ENCODE assay signal across 19 cellular contexts in the genomic region with DNA sequence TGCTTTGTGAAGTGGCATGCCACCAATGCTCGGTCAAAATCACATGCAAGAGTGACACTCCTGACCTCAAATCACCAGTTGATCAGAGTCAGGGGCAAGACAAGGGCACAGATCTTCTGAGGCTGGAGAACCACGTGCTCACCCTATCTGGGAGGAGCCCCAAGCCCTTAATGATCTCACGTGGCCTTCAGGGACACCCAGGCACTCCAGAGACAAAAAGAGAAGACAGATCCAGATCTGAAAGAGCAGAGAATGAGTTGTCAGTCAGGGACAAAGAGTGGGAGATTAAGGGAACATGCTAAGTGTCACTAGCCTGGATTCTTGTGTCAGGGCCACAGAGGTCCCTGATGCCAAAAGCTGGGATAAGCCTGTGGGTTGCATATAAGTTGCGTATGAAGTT.
DNase-seq lines count a peak whose midpoint lies in the region; ATAC-seq and TF ChIP-seq lines count a peak whose summit lies in the region.
"Had no signal": no experiment of that assay in that cellular context is flagged by ENCODE, and none has a peak within 500 bp of the region (broad histone marks: within the 10 kb centered on the region; RNA-seq: fewer than 3 reads in every experiment).

No MANE protein-coding gene starts in this region.

- ATAC-seq in activated CD8-positive, alpha-beta T cell treated with anti-CD3 and anti-CD28 coated beads, Interleukin-2, amount 10 ng/mL, durations not matched to agents 7 days and 5 days, result no peak
- no peak for ATAC-seq in activated CD8-positive, alpha-beta T cell treated with anti-CD3 and anti-CD28 coated beads for 36 hours
- ATAC-seq in heart right ventricle, result peak; percentile 60 to 86 (median 74)
- ATAC-seq in GM18505 (IDR thresholded peaks at IDR 0.05; ENCODE audit: unreplicated experiment), result no peak
- no peak for ATAC-seq in GM18519 (IDR thresholded peaks at IDR 0.05; ENCODE audit: low FRiP score, unreplicated experiment)

- H3K4me3 ChIP-seq in heart right ventricle, result no peak overlapping the region
- H3K4me3 ChIP-seq: SJCRH30 had no signal

- peaks cover 62% of the 10 kb centered on the region for H3K36me3 Mint-ChIP-seq in activated CD8-positive, alpha-beta T cell treated with anti-CD3 and anti-CD28 coated beads, Interleukin-2, amount 10 ng/mL, durations not matched to agents 7 days and 5 days (ENCODE audit: low read depth)
- no peaks in the 10 kb centered on the region for H3K36me3 Mint-ChIP-seq in activated CD8-positive, alpha-beta T cell treated with anti-CD3 and anti-CD28 coated beads for 36 hours (ENCODE audit: low read depth)
- H3K36me3 Mint-ChIP-seq in neural crest cell (ENCODE audit: low read depth), result peaks cover 6% of the 10 kb centered on the region

- peak overlapping the region in 7 of 10 donors; percentile 12 to 55 (median 46) for H3K27ac ChIP-seq in heart right ventricle
- H3K27ac ChIP-seq: SJCRH30 had no signal

- TF ChIP-seq POLR2A in GM18505 (IDR thresholded peaks at IDR 0.05; ENCODE audit: borderline replicate concordance, extremely low read depth, insufficient read depth, insufficient read length), result no peak

- intact Hi-C loops in activated CD8-positive, alpha-beta T cell treated with anti-CD3 and anti-CD28 coated beads for 36 hours (cut with micrococcal nuclease), result no loop called here
- intact Hi-C loops in heart right ventricle (cut with DNase I), result no loop called here

- POLR2A ChIA-PET in activated CD8-positive, alpha-beta T cell treated with anti-CD3 and anti-CD28 coated beads, Interleukin-2, amount 10 ng/mL, durations not matched to agents 7 days and 5 days (lab: Charles Lee), result interaction anchor here (1.1 to 1.4 kb wide), 2 partner anchors 10 to 11 kb away, joined by 4 read pairs; no protein-coding TSS in a partner anchor
- POLR2A ChIA-PET in activated CD8-positive, alpha-beta T cell treated with anti-CD3 and anti-CD28 coated beads for 36 hours (lab: Charles Lee), result interaction anchor here (2.1 kb wide), 1 partner anchor 11 kb away, joined by 12 read pairs; no protein-coding TSS in a partner anchor

- in situ Hi-C loops in KBM-7 (cut with MboI; ENCODE audit: low pct_unique_long_range_greater_than_20kb, low sequenced_read_pairs), result no loop called here

- H3K9me3 Mint-ChIP-seq in activated CD8-positive, alpha-beta T cell treated with anti-CD3 and anti-CD28 coated beads, Interleukin-2, amount 10 ng/mL, durations not matched to agents 7 days and 5 days (ENCODE audit: insufficient read depth), result peaks cover 4% of the 10 kb centered on the region
- H3K9me3 Mint-ChIP-seq in activated CD8-positive, alpha-beta T cell treated with anti-CD3 and anti-CD28 coated beads for 36 hours, result no peaks in the 10 kb centered on the region
- H3K9me3 Mint-ChIP-seq in neural crest cell, result peaks cover 7% of the 10 kb centered on the region
- H3K9me3 Mint-ChIP-seq: CD4-positive, alpha-beta T cell had no signal

- H3K36me3 ChIP-seq in heart right ventricle, result no peaks in the 10 kb centered on the region
- H3K36me3 ChIP-seq: SJCRH30 had no signal

- H3K27ac Mint-ChIP-seq in activated CD8-positive, alpha-beta T cell treated with anti-CD3 and anti-CD28 coated beads, Interleukin-2, amount 10 ng/mL, durations not matched to agents 7 days and 5 days, result peak overlapping the region; percentile 24
- no peak overlapping the region for H3K27ac Mint-ChIP-seq in activated CD8-positive, alpha-beta T cell treated with anti-CD3 and anti-CD28 coated beads for 36 hours
- peak overlapping the region; percentile 37 for H3K27ac Mint-ChIP-seq in neural crest cell (ENCODE audit: unreplicated experiment)
- H3K27ac Mint-ChIP-seq: B cell; CD4-positive, alpha-beta T cell had no signal

- peaks cover 0 to 45% (median 18%) of the 10 kb centered on the region in 9 donors for H3K4me1 ChIP-seq in heart right ventricle
- H3K4me1 ChIP-seq: SJCRH30 had no signal

- CTCF ChIA-PET in activated CD8-positive, alpha-beta T cell treated with anti-CD3 and anti-CD28 coated beads, Interleukin-2, amount 10 ng/mL, durations not matched to agents 7 days and 5 days (lab: Charles Lee), result interaction anchor here (0.7 to 3.5 kb wide), 3 partner anchors 9 to 13 kb away, joined by 3 to 17 read pairs (median 3); no protein-coding TSS in a partner anchor
- CTCF ChIA-PET in activated CD8-positive, alpha-beta T cell treated with anti-CD3 and anti-CD28 coated beads for 36 hours (lab: Charles Lee), result no interaction called here

- H3K4me1 Mint-ChIP-seq in activated CD8-positive, alpha-beta T cell treated with anti-CD3 and anti-CD28 coated beads, Interleukin-2, amount 10 ng/mL, durations not matched to agents 7 days and 5 days (ENCODE audit: low read depth), result peaks cover 96% of the 10 kb centered on the region
- H3K4me1 Mint-ChIP-seq in activated CD8-positive, alpha-beta T cell treated with anti-CD3 and anti-CD28 coated beads for 36 hours (ENCODE audit: low read depth), result peaks cover 39% of the 10 kb centered on the region
- H3K4me1 Mint-ChIP-seq in neural crest cell, result peaks cover 31% of the 10 kb centered on the region
- H3K4me1 Mint-ChIP-seq: B cell had no signal

- no peaks in the 10 kb centered on the region for H3K27me3 ChIP-seq in heart right ventricle
- H3K27me3 ChIP-seq: SJCRH30 had no signal

- no peak for DNase-seq in activated CD8-positive, alpha-beta T cell treated with anti-CD3 and anti-CD28 coated beads, Interleukin-2, amount 10 ng/mL, durations not matched to agents 7 days and 5 days
- DNase-seq in activated CD8-positive, alpha-beta T cell treated with anti-CD3 and anti-CD28 coated beads for 36 hours, result no peak
- DNase-seq in RPMI8226 (peak; percentile 40), heart right ventricle (peak in 1 of 2 donors; percentile 34), neural crest cell (ENCODE audit: low read depth, low spot score) (no peak), KBM-7 (no peak)
- DNase-seq: CD4-positive, alpha-beta T cell; COR-L47; DMS79; H7; NCI-H1092; NCI-H1436 treated with DMSO at 0.1 percent for 48 hours; NCI-H2029; NCI-H2227 treated with DMSO at 0.1 percent for 48 hours; NCI-H510A; SJCRH30 had no signal

- no peaks in the 10 kb centered on the region for H3K9me3 ChIP-seq in heart right ventricle
- H3K9me3 ChIP-seq: SJCRH30 had no signal

- H3K4me3 Mint-ChIP-seq in activated CD8-positive, alpha-beta T cell treated with anti-CD3 and anti-CD28 coated beads, Interleukin-2, amount 10 ng/mL, durations not matched to agents 7 days and 5 days, result no peak overlapping the region
- H3K4me3 Mint-ChIP-seq in activated CD8-positive, alpha-beta T cell treated with anti-CD3 and anti-CD28 coated beads for 36 hours, result no peak overlapping the region
- no peak overlapping the region for H3K4me3 Mint-ChIP-seq in neural crest cell
- H3K4me3 Mint-ChIP-seq: B cell; CD4-positive, alpha-beta T cell had no signal

- H3K27me3 Mint-ChIP-seq in activated CD8-positive, alpha-beta T cell treated with anti-CD3 and anti-CD28 coated beads, Interleukin-2, amount 10 ng/mL, durations not matched to agents 7 days and 5 days (ENCODE audit: low read depth), result no peaks in the 10 kb centered on the region
- H3K27me3 Mint-ChIP-seq in activated CD8-positive, alpha-beta T cell treated with anti-CD3 and anti-CD28 coated beads for 36 hours, result no peaks in the 10 kb centered on the region
- no peaks in the 10 kb centered on the region for H3K27me3 Mint-ChIP-seq in neural crest cell (ENCODE audit: low read depth)
- H3K27me3 Mint-ChIP-seq: CD4-positive, alpha-beta T cell had no signal

- 51 to 55% methylated on average over 4 of the region's 4 CpGs for WGBS in heart right ventricle, 2 donors

- TF ChIP-seq CTCF in activated CD8-positive, alpha-beta T cell treated with anti-CD3 and anti-CD28 coated beads for 36 hours (IDR thresholded peaks at IDR 0.05), result no peak
- TF ChIP-seq CTCF in heart right ventricle (IDR thresholded peaks at IDR 0.05) (no peak), neural crest cell (conservative IDR thresholded peaks at IDR 0.05) (no peak)

Comparison
In these comparisons a context has a peak if more than half of its experiments do, and no peak if none do; other contexts are left out.
1. ATAC-seq: peak in heart right ventricle (8 of 8); none in activated CD8-positive, alpha-beta T cell treated with anti-CD3 and anti-CD28 coated beads, Interleukin-2, amount 10 ng/mL, durations not matched to agents 7 days and 5 days (single experiment), activated CD8-positive, alpha-beta T cell treated with anti-CD3 and anti-CD28 coated beads for 36 hours (single experiment), GM18505 (single experiment) and GM18519 (single experiment).